23 cellular contexts compared by ENCODE assay signal in the genomic region with DNA sequence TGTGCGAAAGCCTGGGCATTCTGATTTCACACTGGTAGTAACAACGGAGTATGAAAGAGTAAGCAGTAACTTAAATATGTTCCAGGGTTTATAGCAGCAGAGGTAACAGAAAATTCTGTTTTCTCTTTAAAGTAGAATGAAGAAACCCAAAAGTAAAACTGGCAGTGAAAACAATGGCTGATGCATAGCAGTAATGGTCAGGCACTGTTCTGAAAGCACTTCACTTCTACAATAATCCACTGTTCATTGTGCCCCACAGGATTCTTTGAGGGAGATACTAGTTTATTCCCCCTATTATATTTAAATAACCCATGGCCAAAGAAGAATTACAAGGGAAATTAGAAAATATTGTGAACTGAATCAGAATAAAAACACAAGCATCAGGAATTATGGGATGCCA. TPM values are rescaled to one million over a fixed set of nuclear protein-coding genes. Genes with fewer than 3 reads are reported as not detected.
DNase-seq lines count a peak whose midpoint lies in the region; ATAC-seq, FAIRE-seq and TF ChIP-seq lines count a peak whose summit lies in the region.
"Had no signal": no experiment of that assay in that cellular context is flagged by ENCODE, and none has a peak within 500 bp of the region (broad histone marks: within the 10 kb centered on the region; RNA-seq: fewer than 3 reads in every experiment).

No MANE protein-coding gene starts in this region.

- TF ChIP-seq EP300 in H1 (IDR thresholded peaks at IDR 0.05; ENCODE audit: borderline replicate concordance in 1 of 2, low read depth in 2 of 2, low read length in 2 of 2) = no peak

- no peak overlapping the region for H3K27ac Mint-ChIP-seq in neural progenitor cell
- H3K27ac Mint-ChIP-seq in activated naive CD8-positive, alpha-beta T cell treated with anti-CD3 and anti-CD28 coated beads for 36 hours = no peak overlapping the region
- H3K27ac Mint-ChIP-seq: B cell; CD14-positive monocyte; CD4-positive, alpha-beta memory T cell; CD4-positive, CD25-positive, alpha-beta regulatory T cell had no signal

- H4K8ac ChIP-seq in H1 (ENCODE audit: extremely low read depth, insufficient read depth, low read length) = no peak overlapping the region

- DNase-seq in H1 (ENCODE audit: low read depth in 1 of 2, low spot score in 2 of 2) = no peak
- peak; percentile 31 for DNase-seq in globus pallidus (ENCODE audit: low spot score)
- DNase-seq in neural progenitor cell (ENCODE audit: low spot score) = no peak
- peak; percentile 75 for DNase-seq in pons (ENCODE audit: low spot score)
- DNase-seq in activated naive CD8-positive, alpha-beta T cell treated with anti-CD3 and anti-CD28 coated beads for 36 hours = no peak
- no peak for DNase-seq in GDM1 (lab: John Stamatoyannopoulos, UW)
- DNase-seq in C1 segment of cervical spinal cord (lab: John Stamatoyannopoulos, UW) = no peak
- DNase-seq: AML-193; Caco-2; Calu3; CD4-positive, alpha-beta memory T cell; CD4-positive, CD25-positive, alpha-beta regulatory T cell; DMS79 treated with DMSO at 0.1 percent for 48 hours had no signal

- no peak overlapping the region for H3K4me2 ChIP-seq in H1 (ENCODE audit: insufficient read depth in 1 of 2, low read depth in 2 of 2, low read length in 2 of 2)
- H3K4me2 ChIP-seq in neural progenitor cell = no peak overlapping the region
- H3K4me2 ChIP-seq: A549; BLaER1 treated with 17β-estradiol and CSF1 and Interleukin-3, amounts not matched to agents 10 nM and 100 nM had no signal

- POLR2A ChIA-PET in H1 (lab: Charles Lee; ENCODE audit: partially characterized antibody) = no interaction called here

- H2AFZ ChIP-seq in H1 (ENCODE audit: low read length) = 0 out of 2 replicates have a peak overlapping the region, but pooled peaks have one; percentile 19
- H2AFZ ChIP-seq in neural progenitor cell (replicated peaks) = peak overlapping the region; percentile 72

- no peak for FAIRE-seq in H1 (lab: Jason Lieb, UNC)
- FAIRE-seq: A549, D721Med, GM12878, GM12892, GM18507 had no signal

- H2BK20ac ChIP-seq in H1 (ENCODE audit: low read length) = no peak overlapping the region

- no peaks in the 10 kb centered on the region for H3F3A ChIP-seq in neural progenitor cell (ENCODE audit: low read depth)

- H3K27ac ChIP-seq in H1 (ENCODE audit: low read depth, low read length) (no peak overlapping the region), neural progenitor cell (no peak overlapping the region)
- H3K27ac ChIP-seq: 22Rv1; A549; BLaER1 treated with 17β-estradiol and CSF1 and Interleukin-3, amounts not matched to agents 10 nM and 100 nM had no signal

- no peak for TF ChIP-seq POLR2A in H1 (IDR thresholded peaks at IDR 0.05; ENCODE audit: control extremely low read depth in 1 of 2, low read depth in 2 of 2, low read length in 2 of 2)

- no peak for TF ChIP-seq RAD21 in H1 (IDR thresholded peaks at IDR 0.05 in 1 of 2, conservative IDR thresholded peaks at IDR 0.05 in 1 of 2; ENCODE audit: low read depth in 2 of 2, low read length in 2 of 2)

- H3K9ac ChIP-seq in H1 (replicated peaks in 1 of 4; ENCODE audit: extremely low read depth in 1 of 4, low read depth in 3 of 4, low read length in 3 of 4) (no peak overlapping the region), neural progenitor cell (no peak overlapping the region)
- H3K9ac ChIP-seq: BLaER1 treated with 17β-estradiol and CSF1 and Interleukin-3, amounts not matched to agents 10 nM and 100 nM had no signal

- H3K23ac ChIP-seq in H1 (ENCODE audit: insufficient read length) = no peak overlapping the region

- no peaks in the 10 kb centered on the region for H3K36me3 ChIP-seq in H1 (ENCODE audit: control insufficient read depth in 2 of 4, insufficient read depth in 4 of 4, low read length in 3 of 4)
- no peaks in the 10 kb centered on the region for H3K36me3 ChIP-seq in neural progenitor cell
- H3K36me3 ChIP-seq: BLaER1 treated with 17β-estradiol and CSF1 and Interleukin-3, amounts not matched to agents 10 nM and 100 nM had no signal

- no peaks in the 10 kb centered on the region for H3K23me2 ChIP-seq in H1 (ENCODE audit: low read depth, low read length)

- H4K91ac ChIP-seq in H1 (replicated peaks; ENCODE audit: insufficient read length, low read length) = no peak overlapping the region

- WGBS in H1 (ENCODE audit: extremely low coverage in 1 of 2, insufficient coverage in 1 of 2, insufficient read length in 1 of 2, insufficient replicate concordance in 2 of 2, low coverage in 1 of 2, low lambda C conversion rate in 2 of 2, missing lambda C conversion rate in 1 of 2), 2 experiments = 82% methylated on average over 2 of the region's 2 CpGs; no CpG with 5 or more reads in 1 of the 2 experiments

- H3K27me3 Mint-ChIP-seq in neural progenitor cell (ENCODE audit: insufficient read depth, low read depth) = peaks cover 2% of the 10 kb centered on the region
- peaks cover 41% of the 10 kb centered on the region for H3K27me3 Mint-ChIP-seq in activated naive CD8-positive, alpha-beta T cell treated with anti-CD3 and anti-CD28 coated beads for 36 hours
- H3K27me3 Mint-ChIP-seq: B cell had no signal

- H3K4ac ChIP-seq in H1 (replicated peaks; ENCODE audit: insufficient read length, low read depth, low read length) = no peak overlapping the region

- H3K79me2 ChIP-seq in H1 (ENCODE audit: control insufficient read depth in 1 of 2, insufficient read depth in 2 of 2, low read length in 2 of 2) (no peaks in the 10 kb centered on the region), neural progenitor cell (ENCODE audit: low read depth) (no peaks in the 10 kb centered on the region)

- H3K79me1 ChIP-seq in H1 (ENCODE audit: low read depth, low read length) = no peaks in the 10 kb centered on the region

- H3K4me3 ChIP-seq in H1 (ENCODE audit: extremely low read depth in 1 of 4, insufficient read depth in 2 of 4, low read depth in 3 of 4, low read length in 4 of 4) = no peak overlapping the region
- no peak overlapping the region for H3K4me3 ChIP-seq in neural progenitor cell
- H3K4me3 ChIP-seq: A549; BLaER1 treated with 17β-estradiol and CSF1 and Interleukin-3, amounts not matched to agents 10 nM and 100 nM; GM12878 had no signal

- H3K9me3 ChIP-seq in H1 (ENCODE audit: insufficient read depth in 2 of 2, low read depth in 1 of 2, low read length in 1 of 2) (no peaks in the 10 kb centered on the region), neural progenitor cell (ENCODE audit: low read depth) (no peaks in the 10 kb centered on the region)
- H3K9me3 ChIP-seq: A549, Caco-2 had no signal

- CTCF ChIA-PET in H1 (lab: Charles Lee; ENCODE audit: partially characterized antibody) = no interaction called here

- TF ChIP-seq CTCF in H1 (IDR thresholded peaks at IDR 0.05; ENCODE audit: control extremely low read depth in 1 of 3, insufficient read depth in 1 of 3, low read depth in 1 of 3, low read length in 3 of 3) (no peak), neural progenitor cell (IDR thresholded peaks at IDR 0.05) (no peak)

- no peaks in the 10 kb centered on the region for H3K36me3 Mint-ChIP-seq in neural progenitor cell
- no peaks in the 10 kb centered on the region for H3K36me3 Mint-ChIP-seq in activated naive CD8-positive, alpha-beta T cell treated with anti-CD3 and anti-CD28 coated beads for 36 hours
- H3K36me3 Mint-ChIP-seq: CD14-positive monocyte; CD4-positive, alpha-beta memory T cell; CD4-positive, CD25-positive, alpha-beta regulatory T cell had no signal

- H3K4me1 Mint-ChIP-seq in neural progenitor cell = peaks cover 2% of the 10 kb centered on the region
- H3K4me1 Mint-ChIP-seq in activated naive CD8-positive, alpha-beta T cell treated with anti-CD3 and anti-CD28 coated beads for 36 hours = no peaks in the 10 kb centered on the region
- H3K4me1 Mint-ChIP-seq: B cell; CD4-positive, alpha-beta memory T cell; CD4-positive, CD25-positive, alpha-beta regulatory T cell had no signal

- no peak overlapping the region for H2BK15ac ChIP-seq in H1 (ENCODE audit: low read length)

- H4K5ac ChIP-seq in H1 (ENCODE audit: insufficient read length, low read depth, low read length) = no peak overlapping the region

- H4K20me1 ChIP-seq in H1 (replicated peaks in 1 of 2; ENCODE audit: control insufficient read depth in 1 of 2, insufficient read depth in 2 of 2, low read length in 2 of 2) (no peaks in the 10 kb centered on the region), neural progenitor cell (ENCODE audit: low read depth) (no peaks in the 10 kb centered on the region)
- H4K20me1 ChIP-seq: BLaER1 treated with 17β-estradiol and CSF1 and Interleukin-3, amounts not matched to agents 10 nM and 100 nM had no signal

- H2AK5ac ChIP-seq in H1 (ENCODE audit: low read depth, low read length) = no peak overlapping the region

- no peak overlapping the region for H3K14ac ChIP-seq in H1 (ENCODE audit: insufficient read length)

- no peaks in the 10 kb centered on the region for H3K9me3 Mint-ChIP-seq in neural progenitor cell
- no peaks in the 10 kb centered on the region for H3K9me3 Mint-ChIP-seq in activated naive CD8-positive, alpha-beta T cell treated with anti-CD3 and anti-CD28 coated beads for 36 hours

- H3K27me3 ChIP-seq in H1 (replicated peaks in 1 of 4; ENCODE audit: control insufficient read depth in 3 of 4, extremely low read depth in 1 of 4, insufficient read depth in 3 of 4, low read length in 3 of 4) (no peaks in the 10 kb centered on the region), neural progenitor cell (no peaks in the 10 kb centered on the region)
- H3K27me3 ChIP-seq: BLaER1 treated with 17β-estradiol and CSF1 and Interleukin-3, amounts not matched to agents 10 nM and 100 nM had no signal

- no peak overlapping the region for H3K18ac ChIP-seq in H1 (ENCODE audit: extremely low read depth, low read length)

- no peak overlapping the region for H3K4me3 Mint-ChIP-seq in neural progenitor cell
- no peak overlapping the region for H3K4me3 Mint-ChIP-seq in activated naive CD8-positive, alpha-beta T cell treated with anti-CD3 and anti-CD28 coated beads for 36 hours
- H3K4me3 Mint-ChIP-seq: B cell; CD14-positive monocyte; CD4-positive, alpha-beta memory T cell; CD4-positive, CD25-positive, alpha-beta regulatory T cell had no signal

- no peak overlapping the region for H3K56ac ChIP-seq in H1 (replicated peaks; ENCODE audit: insufficient read length, low read depth, low read length)

- no peak overlapping the region for H2BK120ac ChIP-seq in H1 (replicated peaks; ENCODE audit: low read depth, low read length)

- no peak overlapping the region for H2BK12ac ChIP-seq in H1 (ENCODE audit: low read depth, low read length)

- no peak for ATAC-seq in SK-N-SH treated with all-trans-retinoic acid at 6 μM for 48 hours
- ATAC-seq: A549, GM12878 had no signal

- no peak overlapping the region for H2BK5ac ChIP-seq in H1 (ENCODE audit: low read depth, low read length)

- H3K4me1 ChIP-seq in H1 (replicated peaks in 1 of 4; ENCODE audit: control insufficient read depth in 3 of 4, insufficient read depth in 4 of 4, low read length in 3 of 4) (no peaks in the 10 kb centered on the region), neural progenitor cell (no peaks in the 10 kb centered on the region)
- H3K4me1 ChIP-seq: A549, Caco-2 had no signal

RNA-seq across cellular contexts. Expression of a gene that starts 9.3 kb away (rescaled TPM):
- total RNA-seq in H1 (2021; fragmentation: NEBNext Ultra II Directional; extraction: Animal tissue kit (Norgen Biotek cat#: 25700)) = 121 and 128 TPM in 2 replicates
- 13.4 and 23.2 TPM in 2 replicates for polyA plus RNA-seq in H1 (2011; rRNA removed)
- 29.8 TPM for polyA plus RNA-seq in H1 (2011; cell fraction: cytosol; rRNA removed)
- polyA plus RNA-seq in H1 (2011; cell fraction: nucleus; rRNA removed) = 13.3 TPM
- polyA plus RNA-seq in H1 (2012, experiment 1 of 2) = 33.6 to 77.3 TPM (median 43.3 TPM) in 4 replicates
- 3.0 TPM for polyA plus RNA-seq in H1 (2012, experiment 2 of 2)
- polyA plus RNA-seq in H1 (2013, experiment 1 of 2) = 66.2 TPM
- polyA plus RNA-seq in H1 (2013, experiment 2 of 2) = 74.4 TPM
- 31.3 and 58.9 TPM in 2 replicates for polyA minus RNA-seq in H1 (2011; rRNA and poly(A)+ RNA removed)
- polyA minus RNA-seq in H1 (2011; cell fraction: cytosol; rRNA and poly(A)+ RNA removed) = 30.5 TPM
- 46.0 TPM for polyA minus RNA-seq in H1 (2011; cell fraction: nucleus; rRNA and poly(A)+ RNA removed)
- total RNA-seq in neural progenitor cell (ENCODE audit: low replicate concordance) = 90.6 and 174 TPM in 2 replicates
- total RNA-seq in activated naive CD8-positive, alpha-beta T cell treated with anti-CD3 and anti-CD28 coated beads for 36 hours = 10 to 100 TPM; 55.4 to 57.0 TPM

Comparison
In these comparisons a context has a peak if more than half of its experiments do, and no peak if none do; other contexts are left out.
1. DNase-seq: peak in globus pallidus (single experiment) and pons (single experiment); none in H1 (0 of 2), neural progenitor cell (single experiment), activated naive CD8-positive, alpha-beta T cell treated with anti-CD3 and anti-CD28 coated beads for 36 hours (single experiment), GDM1 (single experiment) and C1 segment of cervical spinal cord (0 of 14).